ENCODE assay signal across 29 cellular contexts in the genomic region with DNA sequence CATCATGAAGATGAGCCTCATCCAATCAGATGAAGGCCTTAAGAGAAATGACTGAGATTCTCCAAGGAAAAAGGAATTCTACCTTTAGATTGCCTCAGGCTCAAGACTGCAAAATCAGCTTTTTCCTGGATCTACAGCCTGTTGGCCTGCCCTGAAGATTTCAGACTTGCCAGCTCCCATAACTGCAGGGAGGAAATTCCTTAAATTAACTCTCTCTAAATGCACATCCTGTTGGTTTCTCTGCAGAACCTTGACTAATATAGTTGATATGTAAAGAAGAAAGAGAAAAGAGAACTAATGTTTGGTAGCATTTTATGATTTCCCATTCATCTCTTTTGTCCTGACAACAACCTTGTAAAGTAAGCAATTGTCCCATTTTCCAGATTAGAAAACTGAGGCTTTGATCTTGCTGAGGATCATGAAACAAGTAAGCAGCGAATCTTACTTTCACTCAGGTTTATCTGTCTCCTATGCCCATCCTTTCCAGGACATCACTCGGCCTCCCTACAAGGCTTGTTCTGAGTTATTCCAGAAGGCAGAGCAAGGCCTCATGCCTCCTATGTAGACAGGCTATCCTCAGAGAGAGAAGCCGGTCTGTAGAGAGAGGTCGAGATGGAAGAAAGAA.
DNase-seq lines count a peak whose midpoint lies in the region; ATAC-seq and TF ChIP-seq lines count a peak whose summit lies in the region.
"Had no signal": no experiment of that assay in that cellular context is flagged by ENCODE, and none has a peak within 500 bp of the region (broad histone marks: within the 10 kb centered on the region; RNA-seq: fewer than 3 reads in every experiment).

No MANE protein-coding gene starts in this region.

- H3K27me3 Mint-ChIP-seq in WTC11 (ENCODE audit: low read depth): no peaks in the 10 kb centered on the region

- no peak for TF ChIP-seq EP300 in esophagus muscularis mucosa (IDR thresholded peaks at IDR 0.05)

- no peaks in the 10 kb centered on the region for H3K36me3 ChIP-seq in adipocyte (ENCODE audit: control insufficient read depth, insufficient read depth, low read length, severe bottlenecking)
- no peaks in the 10 kb centered on the region for H3K36me3 ChIP-seq in esophagus muscularis mucosa
- H3K36me3 ChIP-seq: BLaER1, heart right ventricle, MG63, upper lobe of right lung had no signal

- CTCF ChIA-PET in WTC11 (lab: Charles Lee): interaction anchor here (1.1 kb wide), 1 partner anchor 221 kb away, joined by 3 read pairs; no protein-coding TSS in a partner anchor

- TF ChIP-seq POLR2A in esophagus muscularis mucosa (IDR thresholded peaks at IDR 0.05; ENCODE audit: low read depth): no peak

- H3K9me3 ChIP-seq in adipocyte (ENCODE audit: control insufficient read depth, low read length) (no peaks in the 10 kb centered on the region), esophagus muscularis mucosa (no peaks in the 10 kb centered on the region)
- H3K9me3 ChIP-seq: BLaER1, MG63, upper lobe of right lung had no signal

- DNase-seq in GM04503 (ENCODE audit: low read depth): peak; percentile 25
- peak; percentile 42 for DNase-seq in adipocyte (ENCODE audit: low read depth)
- DNase-seq in esophagus muscularis mucosa (ENCODE audit: extremely low spot score): peak; percentile 74
- DNase-seq in skeletal muscle cell (ENCODE audit: low read depth): peak; percentile 10
- no peak for DNase-seq in NCI-H146 (lab: John Stamatoyannopoulos, UW)
- no peak for DNase-seq in WTC11 (ENCODE audit: low spot score)
- no peak for DNase-seq in A172 (ENCODE audit: low spot score)
- DNase-seq: activated CD4-positive, alpha-beta T cell treated with anti-CD3 and anti-CD28 coated beads for 4 hours; activated naive CD4-positive, alpha-beta T cell treated with Interleukin-2 at 50 U/mL for 16 hours; activated T-cell treated with anti-CD3 and anti-CD28 coated beads, Interleukin-2, amount 50 U/mL, for 4 hours; central memory CD4-positive, alpha-beta T cell; COR-L47; DMS79; heart right ventricle; left colon; mesenchymal stem cell; MG63; NCI-H1436; NCI-H2171; NCI-H524; NK-92 treated with Interleukin-12 subunit alpha and Interleukin-12 subunit beta, amount 100 ng/mL, for 24 hours; stimulated activated CD4-positive, alpha-beta T cell treated with anti-CD3 and anti-CD28 coated beads, Interleukin-1b, Interleukin-23, amount 100 ng/mL, for 48 hours; substantia nigra; T-helper 2 cell; upper lobe of right lung had no signal

- TF ChIP-seq CTCF in esophagus muscularis mucosa (IDR thresholded peaks at IDR 0.05) (no peak), WTC11 (IDR thresholded peaks at IDR 0.05) (no peak)

- H3K4me3 ChIP-seq in adipocyte (ENCODE audit: low read length) (no peak overlapping the region), esophagus muscularis mucosa (no peak overlapping the region), skeletal muscle cell (ENCODE audit: low read depth, low read length) (no peak overlapping the region)
- H3K4me3 ChIP-seq: BLaER1, heart right ventricle, MG63, skin epidermis, upper lobe of right lung had no signal

- peaks cover 20% of the 10 kb centered on the region for H3K9me3 Mint-ChIP-seq in WTC11
- H3K9me3 Mint-ChIP-seq: activated T-cell treated with anti-CD3 and anti-CD28 coated beads, Interleukin-2, amount 50 U/mL, for 4 hours had no signal

- H3K27ac Mint-ChIP-seq in WTC11: no peak overlapping the region

- POLR2A ChIA-PET in WTC11 (lab: Charles Lee): no interaction called here

- ATAC-seq in HG03571 (IDR thresholded peaks at IDR 0.05; ENCODE audit: unreplicated experiment) (no peak), WTC11 (no peak)
- ATAC-seq: activated T-cell treated with anti-CD3 and anti-CD28 coated beads, Interleukin-2, amount 50 U/mL, for 4 hours; foreskin keratinocyte; heart right ventricle; left colon; upper lobe of right lung had no signal

- H3K36me3 Mint-ChIP-seq in WTC11: peaks cover 19% of the 10 kb centered on the region

- peaks cover 40% of the 10 kb centered on the region for H3K4me1 Mint-ChIP-seq in WTC11

- no peak overlapping the region for H3K9ac ChIP-seq in adipocyte (ENCODE audit: low read length)
- H3K9ac ChIP-seq: BLaER1 had no signal

- intact Hi-C loops in esophagus muscularis mucosa (cut with DNase I): no loop called here

- no peaks in the 10 kb centered on the region for H3K4me1 ChIP-seq in adipocyte (ENCODE audit: control insufficient read depth, insufficient read depth, low read length)
- H3K4me1 ChIP-seq in esophagus muscularis mucosa: no peaks in the 10 kb centered on the region
- H3K4me1 ChIP-seq: BLaER1, foreskin keratinocyte, upper lobe of right lung had no signal

- H3K27me3 ChIP-seq in adipocyte (replicated peaks; ENCODE audit: control insufficient read depth, insufficient read depth, low read length) (no peaks in the 10 kb centered on the region), esophagus muscularis mucosa (no peaks in the 10 kb centered on the region)
- H3K27me3 ChIP-seq: BLaER1, foreskin keratinocyte, heart right ventricle, MG63, upper lobe of right lung had no signal

- H3K27ac ChIP-seq in esophagus muscularis mucosa (replicated peaks in 1 of 4): no peak overlapping the region
- H3K27ac ChIP-seq: BLaER1, foreskin keratinocyte, heart right ventricle, skin epidermis, upper lobe of right lung had no signal

- WGBS in esophagus muscularis mucosa: 97% methylated on average over 4 of the region's 4 CpGs

- H3K4me3 Mint-ChIP-seq in WTC11: no peak overlapping the region
- H3K4me3 Mint-ChIP-seq: activated T-cell treated with anti-CD3 and anti-CD28 coated beads, Interleukin-2, amount 50 U/mL, for 4 hours had no signal

TF ChIP-seq in WTC11, 78 proteins besides CTCF, POLR2A, EP300 and RAD21:
- TF ChIP-seq PRRX2 (CRISPR knock-in tag; IDR thresholded peaks at IDR 0.05): no peak

Comparison
In these comparisons a context has a peak if more than half of its experiments do, and no peak if none do; other contexts are left out.
1. DNase-seq: peak in GM04503 (single experiment), adipocyte (single experiment), esophagus muscularis mucosa (single experiment) and skeletal muscle cell (single experiment); none in NCI-H146 (single experiment), WTC11 (single experiment) and A172 (single experiment).